Comparison of ENCODE assay signal across 23 cellular contexts in the genomic region with DNA sequence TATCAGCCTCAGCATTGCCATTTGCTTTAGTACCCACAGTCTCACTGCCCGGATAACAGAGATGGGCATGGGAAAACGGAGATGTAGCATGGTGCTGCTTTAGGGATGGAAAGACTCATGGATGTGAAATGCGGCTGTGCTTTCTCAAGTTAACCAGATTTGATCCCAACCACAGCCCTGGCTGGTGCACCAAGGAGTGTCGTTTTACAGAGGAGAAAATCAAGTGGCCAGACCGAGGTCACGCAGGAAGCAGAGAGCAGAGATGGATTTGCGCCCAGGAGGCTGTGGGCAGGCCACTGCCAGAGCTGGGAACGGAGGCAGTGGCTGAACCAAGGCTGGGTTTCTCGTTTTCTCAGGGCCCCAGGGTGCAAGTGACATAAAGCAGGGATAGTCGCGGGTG. TPM values are rescaled to one million over a fixed set of nuclear protein-coding genes. Genes with fewer than 3 reads are reported as not detected.
A peak's percentile ranks its signal among the peaks of the same experiment; 100 is the strongest.
DNase-seq lines count a peak whose midpoint lies in the region; FAIRE-seq and TF ChIP-seq lines count a peak whose summit lies in the region.
"Had no signal": no experiment of that assay in that cellular context is flagged by ENCODE, and none has a peak within 500 bp of the region (broad histone marks: within the 10 kb centered on the region; RNA-seq: fewer than 3 reads in every experiment).

No MANE protein-coding gene starts in this region.

- H3K27me3 ChIP-seq in left ventricle myocardium inferior (ENCODE audit: low read depth) (no peaks in the 10 kb centered on the region), bronchial epithelial cell (ENCODE audit: control insufficient read depth, insufficient read depth, low read length) (peaks cover 3% of the 10 kb centered on the region)

- H3K36me3 ChIP-seq in left ventricle myocardium inferior (peaks cover 15% of the 10 kb centered on the region), bronchial epithelial cell (ENCODE audit: control insufficient read depth, insufficient read depth, low read length) (no peaks in the 10 kb centered on the region)

- CTCF ChIA-PET in HEK293T (lab: Yijun Ruan, JAX): no interaction called here
- CTCF ChIA-PET in activated CD4-positive, alpha-beta memory T cell treated with anti-CD3 and anti-CD28 coated beads for 36 hours (lab: Charles Lee): no interaction called here

- no peaks in the 10 kb centered on the region for H3K9me3 ChIP-seq in left ventricle myocardium inferior (replicated peaks)
- H3K9me3 ChIP-seq: A549 had no signal

- DNase-seq in left ventricle myocardium inferior (no peak), cardiac septum (ENCODE audit: low spot score) (no peak), bronchial epithelial cell (ENCODE audit: low read depth) (no peak), myocyte (ENCODE audit: low read depth) (peak; percentile 73), HEK293T (ENCODE audit: extremely low spot score) (no peak), NCI-H446 treated with DMSO at 0.1 percent for 48 hours (lab: John Stamatoyannopoulos, UW) (no peak), NCI-H524 (lab: John Stamatoyannopoulos, UW) (no peak)
- DNase-seq in activated CD4-positive, alpha-beta memory T cell treated with anti-CD3 and anti-CD28 coated beads for 36 hours: no peak
- DNase-seq: CD8-positive, alpha-beta T cell; HFFc6; KG1; MV-4-11; NCI-H187; NCI-H2107; NCI-H510A treated with DMSO at 0.1 percent for 48 hours; NCI-H82; PC-3 had no signal

- FAIRE-seq in bronchial epithelial cell (lab: Jason Lieb, UNC): peak; percentile 64
- FAIRE-seq: A549, D721Med, GM12892 had no signal

- peak overlapping the region; percentile 92 for H3K27ac ChIP-seq in left ventricle myocardium inferior (replicated peaks)
- H3K27ac ChIP-seq: A549 had no signal

- H3K9me3 Mint-ChIP-seq in activated CD4-positive, alpha-beta memory T cell treated with anti-CD3 and anti-CD28 coated beads for 36 hours: no peaks in the 10 kb centered on the region
- H3K9me3 Mint-ChIP-seq: CD8-positive, alpha-beta T cell; HFFc6 had no signal

- peaks cover 17% of the 10 kb centered on the region for H3K27me3 Mint-ChIP-seq in activated CD4-positive, alpha-beta memory T cell treated with anti-CD3 and anti-CD28 coated beads for 36 hours

- H3K27ac Mint-ChIP-seq in activated CD4-positive, alpha-beta memory T cell treated with anti-CD3 and anti-CD28 coated beads for 36 hours: no peak overlapping the region
- H3K27ac Mint-ChIP-seq: CD8-positive, alpha-beta T cell; HFFc6 had no signal

- H3K4me3 ChIP-seq in left ventricle myocardium inferior (peak overlapping the region; percentile 68), bronchial epithelial cell (ENCODE audit: low read depth, low read length) (no peak overlapping the region)
- H3K4me3 ChIP-seq: A549 had no signal

- H3K4me1 Mint-ChIP-seq in activated CD4-positive, alpha-beta memory T cell treated with anti-CD3 and anti-CD28 coated beads for 36 hours (ENCODE audit: low read depth): peaks cover 8% of the 10 kb centered on the region

- no peak for TF ChIP-seq CTCF in left ventricle myocardium inferior (IDR thresholded peaks at IDR 0.05; ENCODE audit: borderline replicate concordance)
- TF ChIP-seq CTCF in bronchial epithelial cell (IDR thresholded peaks at IDR 0.05; ENCODE audit: insufficient read depth, low read length, severe bottlenecking): no peak

- peaks cover 83% of the 10 kb centered on the region for H3K4me1 ChIP-seq in left ventricle myocardium inferior

- H3K36me3 Mint-ChIP-seq in activated CD4-positive, alpha-beta memory T cell treated with anti-CD3 and anti-CD28 coated beads for 36 hours: no peaks in the 10 kb centered on the region
- H3K36me3 Mint-ChIP-seq: CD8-positive, alpha-beta T cell had no signal

- intact Hi-C loops in left ventricle myocardium inferior (cut with micrococcal nuclease): no loop called here
- intact Hi-C loops in cardiac septum (cut with DNase I): no loop called here
- intact Hi-C loops in activated CD4-positive, alpha-beta memory T cell treated with anti-CD3 and anti-CD28 coated beads for 36 hours (cut with micrococcal nuclease): no loop called here

- POLR2A ChIA-PET in HEK293T (lab: Yijun Ruan, JAX): interaction anchor here (0.6 kb wide), 1 partner anchor 257 kb away, joined by 4 read pairs; no protein-coding TSS in a partner anchor
- POLR2A ChIA-PET in activated CD4-positive, alpha-beta memory T cell treated with anti-CD3 and anti-CD28 coated beads for 36 hours (lab: Charles Lee): no interaction called here

- H3K4me3 Mint-ChIP-seq in activated CD4-positive, alpha-beta memory T cell treated with anti-CD3 and anti-CD28 coated beads for 36 hours: no peak overlapping the region
- H3K4me3 Mint-ChIP-seq: CD8-positive, alpha-beta T cell; HFFc6 had no signal

TF ChIP-seq in HEK293T, 16 proteins besides CTCF, POLR2A, EP300 and RAD21:
- TF ChIP-seq SUZ12 (IDR thresholded peaks at IDR 0.05) (no peak), ZNF384 (IDR thresholded peaks at IDR 0.05) (no peak), HDGF (IDR thresholded peaks at IDR 0.05; ENCODE audit: borderline replicate concordance) (no peak), FOXA1 (IDR thresholded peaks at IDR 0.05) (no peak), PKNOX1 (IDR thresholded peaks at IDR 0.05) (no peak), L3MBTL2 (conservative IDR thresholded peaks at IDR 0.05) (no peak), SP1 (IDR thresholded peaks at IDR 0.05) (no peak), ELF4 (IDR thresholded peaks at IDR 0.05) (no peak), FOXK2 (IDR thresholded peaks at IDR 0.05) (no peak), FOXM1 (IDR thresholded peaks at IDR 0.05; ENCODE audit: borderline replicate concordance) (no peak), NFRKB (IDR thresholded peaks at IDR 0.05) (no peak), BHLHE40 (IDR thresholded peaks at IDR 0.05; ENCODE audit: borderline replicate concordance) (no peak), TARDBP (IDR thresholded peaks at IDR 0.05) (no peak), ARNT (IDR thresholded peaks at IDR 0.05) (no peak), LEF1 (IDR thresholded peaks at IDR 0.05; ENCODE audit: borderline replicate concordance) (no peak), CTBP1 (IDR thresholded peaks at IDR 0.05; ENCODE audit: borderline replicate concordance) (no peak)

RNA-seq across cellular contexts. Expression of gene MB, which starts 9.0 kb away (rescaled TPM):
- 16,708 TPM for total RNA-seq in left ventricle myocardium inferior
- total RNA-seq in cardiac septum: 7,641 TPM
- total RNA-seq in bronchial epithelial cell: 0.13 TPM in 1 of 2 replicates, not detected in the other
- 3.9 and 6.2 TPM in 2 replicates for total RNA-seq in myocyte
- 1.8 TPM for polyA plus RNA-seq in myocyte (2012)
- not detected for total RNA-seq in activated CD4-positive, alpha-beta memory T cell treated with anti-CD3 and anti-CD28 coated beads for 36 hours
- total RNA-seq: CD8-positive, alpha-beta T cell; H4; HFFc6; SK-MEL-5 had no signal
- polyA plus RNA-seq: BJ had no signal

RNA-seq across cellular contexts. Expression of gene APOL6, which starts 40.2 kb away (rescaled TPM):
- total RNA-seq in left ventricle myocardium inferior (4.8 TPM), cardiac septum (5.7 TPM), bronchial epithelial cell (6.1 and 10.6 TPM in 2 replicates), myocyte (7.0 and 7.1 TPM in 2 replicates)
- polyA plus RNA-seq in myocyte (2012): 5.0 TPM
- total RNA-seq in activated CD4-positive, alpha-beta memory T cell treated with anti-CD3 and anti-CD28 coated beads for 36 hours: 10 to 100 TPM; 26.7 to 27.7 TPM

Comparison
In these comparisons a context has a peak if more than half of its experiments do, and no peak if none do; other contexts are left out.
1. RNA of gene MB, which starts 9.0 kb away (total RNA-seq): 16,708 TPM in left ventricle myocardium inferior (single experiment) and 7,641 TPM in cardiac septum (single experiment); 3.9 to 6.2 TPM in myocyte, 0.13 TPM in bronchial epithelial cell and not detected in activated CD4-positive, alpha-beta memory T cell treated with anti-CD3 and anti-CD28 coated beads for 36 hours; every median in the first group is over 1,000 times any median in the second.